Comparison of ENCODE assay signal across 9 cellular contexts in genomic region chr18:24054130-24054529, GRCh38. TPM values are rescaled to one million over a fixed set of nuclear protein-coding genes. Genes with fewer than 3 reads are reported as not detected.
DNase-seq lines count a peak whose midpoint lies in the region; ATAC-seq and TF ChIP-seq lines count a peak whose summit lies in the region.
"Had no signal": no experiment of that assay in that cellular context is flagged by ENCODE, and none has a peak within 500 bp of the region (broad histone marks: within the 10 kb centered on the region; RNA-seq: fewer than 3 reads in every experiment).

No MANE protein-coding gene starts in this region.

- peaks cover 61% of the 10 kb centered on the region for H3K4me1 Mint-ChIP-seq in activated CD4-positive, alpha-beta T cell treated with anti-CD3 and anti-CD28 coated beads, Interleukin-2, amount 10 ng/mL, durations not matched to agents 24 days and 14 days
- H3K4me1 Mint-ChIP-seq in T-cell: peaks cover 70 to 89% (median 89%) of the 10 kb centered on the region in 3 donors

- no peak for TF ChIP-seq CTCF in epithelial cell of esophagus (IDR thresholded peaks at IDR 0.05; ENCODE audit: insufficient read depth, low read depth, low read length, missing control alignments)

- peak in 3 of 4 experiments; percentile 34 to 50 (median 36) for ATAC-seq in T-cell (replicated peaks in 1 of 4)

- H3K4me3 ChIP-seq in epithelial cell of esophagus (ENCODE audit: low read length): no peak overlapping the region
- H3K4me3 ChIP-seq: colonic mucosa had no signal

- POLR2A ChIA-PET in T-cell (lab: Charles Lee): no interaction called here

- H3K27ac Mint-ChIP-seq in activated CD4-positive, alpha-beta T cell treated with anti-CD3 and anti-CD28 coated beads, Interleukin-2, amount 10 ng/mL, durations not matched to agents 24 days and 14 days: peak overlapping the region; percentile 83
- peak overlapping the region; percentile 9 to 66 for H3K27ac Mint-ChIP-seq in T-cell

- no peak for DNase-seq in activated CD4-positive, alpha-beta T cell treated with anti-CD3 and anti-CD28 coated beads, Interleukin-2, amount 10 ng/mL, durations not matched to agents 24 days and 14 days
- no peak for DNase-seq in activated CD4-positive, alpha-beta T cell treated with anti-CD3 and anti-CD28 coated beads for 1 hour
- peak in 2 of 34 experiments; percentile 12 to 24 for DNase-seq in T-cell
- peak; percentile 65 for DNase-seq in epithelial cell of esophagus (ENCODE audit: low read depth)
- DNase-seq in stimulated activated CD8-positive, alpha-beta memory T cell treated with anti-CD3 and anti-CD28 coated beads, Interleukin-4, amount 100 ng/mL, for 48 hours: peak; percentile 47
- DNase-seq in SIG-M5 treated with dmso at 0.1 percent for 504 hours (lab: John Stamatoyannopoulos, UW; ENCODE audit: unreplicated experiment): no peak
- DNase-seq in GM19240 (ENCODE audit: insufficient read length, low spot score): no peak
- DNase-seq in GM19238 (ENCODE audit: insufficient read length, low spot score): no peak
- DNase-seq: colonic mucosa had no signal

- intact Hi-C loops in activated CD4-positive, alpha-beta T cell treated with anti-CD3 and anti-CD28 coated beads, Interleukin-2, amount 10 ng/mL, durations not matched to agents 24 days and 14 days (cut with micrococcal nuclease): loop anchor here (1.0 to 10.0 kb wide), 3 partner anchors 35 to 361 kb away; no protein-coding TSS in a partner anchor

- peak overlapping the region; percentile 51 for H3K4me3 Mint-ChIP-seq in activated CD4-positive, alpha-beta T cell treated with anti-CD3 and anti-CD28 coated beads, Interleukin-2, amount 10 ng/mL, durations not matched to agents 24 days and 14 days
- H3K4me3 Mint-ChIP-seq in T-cell: peak overlapping the region in 2 of 3 donors; percentile 28 to 38

- no peaks in the 10 kb centered on the region for H3K27me3 Mint-ChIP-seq in activated CD4-positive, alpha-beta T cell treated with anti-CD3 and anti-CD28 coated beads, Interleukin-2, amount 10 ng/mL, durations not matched to agents 24 days and 14 days
- no peaks in the 10 kb centered on the region for H3K27me3 Mint-ChIP-seq in T-cell

- H3K36me3 Mint-ChIP-seq in activated CD4-positive, alpha-beta T cell treated with anti-CD3 and anti-CD28 coated beads, Interleukin-2, amount 10 ng/mL, durations not matched to agents 24 days and 14 days (ENCODE audit: low read depth): peaks cover 26% of the 10 kb centered on the region
- H3K36me3 Mint-ChIP-seq in T-cell: peaks cover 16% of the 10 kb centered on the region

- CTCF ChIA-PET in T-cell (lab: Charles Lee): interaction anchor here (0.5 to 1.3 kb wide), 2 partner anchors 18 to 435 kb away, joined by 3 to 5 read pairs; no protein-coding TSS in a partner anchor

- H3K9me3 Mint-ChIP-seq in activated CD4-positive, alpha-beta T cell treated with anti-CD3 and anti-CD28 coated beads, Interleukin-2, amount 10 ng/mL, durations not matched to agents 24 days and 14 days: peaks cover 4% of the 10 kb centered on the region
- H3K9me3 Mint-ChIP-seq in T-cell: peaks cover 0 to 5% (median 0%) of the 10 kb centered on the region in 3 donors

RNA-seq across cellular contexts. Expression of gene TTC39C, which starts 39.6 kb away (rescaled TPM):
- 28.8 and 29.2 TPM in 2 replicates for total RNA-seq in activated CD4-positive, alpha-beta T cell treated with anti-CD3 and anti-CD28 coated beads, Interleukin-2, amount 10 ng/mL, durations not matched to agents 24 days and 14 days
- 100 to 1,000 TPM; 123 to 151 (median 136) TPM for total RNA-seq in T-cell

Comparison
In these comparisons a context has a peak if more than half of its experiments do, and no peak if none do; other contexts are left out.
1. DNase-seq: peak in epithelial cell of esophagus (single experiment) and stimulated activated CD8-positive, alpha-beta memory T cell treated with anti-CD3 and anti-CD28 coated beads, Interleukin-4, amount 100 ng/mL, for 48 hours (single experiment); none in activated CD4-positive, alpha-beta T cell treated with anti-CD3 and anti-CD28 coated beads, Interleukin-2, amount 10 ng/mL, durations not matched to agents 24 days and 14 days (single experiment), activated CD4-positive, alpha-beta T cell treated with anti-CD3 and anti-CD28 coated beads for 1 hour (single experiment), SIG-M5 treated with dmso at 0.1 percent for 504 hours (single experiment), GM19240 (single experiment) and GM19238 (single experiment).